1 cellular context compared by ENCODE assay signal in the genomic region with DNA sequence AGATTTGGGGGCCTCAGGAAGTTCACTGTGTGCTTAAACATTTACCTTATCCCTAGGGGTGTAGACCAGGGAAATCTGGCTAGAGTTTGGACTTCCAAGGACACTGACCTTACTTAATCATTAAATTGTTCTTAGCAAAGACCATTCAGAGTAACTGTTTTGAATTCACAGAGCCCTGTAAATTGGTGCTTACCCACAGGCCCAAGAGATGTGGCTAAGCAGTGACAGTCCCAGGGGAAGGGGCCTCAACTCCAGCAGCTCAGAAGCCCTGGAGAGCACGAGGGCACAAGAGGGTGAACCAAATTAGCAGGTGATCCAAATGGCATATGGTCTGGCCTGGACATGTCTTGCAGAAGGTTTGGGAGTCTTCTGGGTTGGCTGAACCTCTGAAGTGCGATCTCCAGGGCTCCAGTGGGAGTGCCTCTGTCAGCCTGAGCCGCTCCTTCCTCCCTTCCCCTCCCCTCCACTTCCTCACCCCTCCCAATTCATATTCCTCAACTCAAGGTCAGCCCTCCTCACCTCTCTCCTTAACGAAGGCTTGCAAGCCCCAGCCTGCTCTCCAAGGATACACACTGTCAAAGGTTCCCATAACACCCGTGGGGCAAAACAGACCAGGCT.
A peak's percentile ranks its signal among the peaks of the same experiment; 100 is the strongest.
TF ChIP-seq lines count a peak whose summit lies in the region.

No MANE protein-coding gene starts in this region.

TF ChIP-seq in HepG2, 621 proteins besides CTCF, POLR2A, EP300 and RAD21 (continued from another document and continues in another):
- no peak for TF ChIP-seq RERE (CRISPR knock-in tag; IDR thresholded peaks at IDR 0.05; ENCODE audit: low read depth)
- TF ChIP-seq SMAD3 (CRISPR knock-in tag; IDR thresholded peaks at IDR 0.05) = no peak
- TF ChIP-seq ZNF362 (CRISPR knock-in tag; IDR thresholded peaks at IDR 0.05; ENCODE audit: borderline replicate concordance) = 0 out of 2 replicates have a peak, but pooled peaks have one; percentile 25
- TF ChIP-seq GATA4 (IDR thresholded peaks at IDR 0.05; ENCODE audit: borderline replicate concordance, low read depth) = no peak
- TF ChIP-seq, protein P1, sequence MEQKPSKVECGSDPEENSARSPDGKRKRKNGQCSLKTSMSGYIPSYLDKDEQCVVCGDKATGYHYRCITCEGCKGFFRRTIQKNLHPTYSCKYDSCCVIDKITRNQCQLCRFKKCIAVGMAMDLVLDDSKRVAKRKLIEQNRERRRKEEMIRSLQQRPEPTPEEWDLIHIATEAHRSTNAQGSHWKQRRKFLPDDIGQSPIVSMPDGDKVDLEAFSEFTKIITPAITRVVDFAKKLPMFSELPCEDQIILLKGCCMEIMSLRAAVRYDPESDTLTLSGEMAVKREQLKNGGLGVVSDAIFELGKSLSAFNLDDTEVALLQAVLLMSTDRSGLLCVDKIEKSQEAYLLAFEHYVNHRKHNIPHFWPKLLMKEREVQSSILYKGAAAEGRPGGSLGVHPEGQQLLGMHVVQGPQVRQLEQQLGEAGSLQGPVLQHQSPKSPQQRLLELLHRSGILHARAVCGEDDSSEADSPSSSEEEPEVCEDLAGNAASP (CRISPR knock-in tag; IDR thresholded peaks at IDR 0.05; ENCODE audit: borderline replicate concordance) = peak; percentile 14; the same call in 1 of the 2 replicates
- TF ChIP-seq, protein P2, sequence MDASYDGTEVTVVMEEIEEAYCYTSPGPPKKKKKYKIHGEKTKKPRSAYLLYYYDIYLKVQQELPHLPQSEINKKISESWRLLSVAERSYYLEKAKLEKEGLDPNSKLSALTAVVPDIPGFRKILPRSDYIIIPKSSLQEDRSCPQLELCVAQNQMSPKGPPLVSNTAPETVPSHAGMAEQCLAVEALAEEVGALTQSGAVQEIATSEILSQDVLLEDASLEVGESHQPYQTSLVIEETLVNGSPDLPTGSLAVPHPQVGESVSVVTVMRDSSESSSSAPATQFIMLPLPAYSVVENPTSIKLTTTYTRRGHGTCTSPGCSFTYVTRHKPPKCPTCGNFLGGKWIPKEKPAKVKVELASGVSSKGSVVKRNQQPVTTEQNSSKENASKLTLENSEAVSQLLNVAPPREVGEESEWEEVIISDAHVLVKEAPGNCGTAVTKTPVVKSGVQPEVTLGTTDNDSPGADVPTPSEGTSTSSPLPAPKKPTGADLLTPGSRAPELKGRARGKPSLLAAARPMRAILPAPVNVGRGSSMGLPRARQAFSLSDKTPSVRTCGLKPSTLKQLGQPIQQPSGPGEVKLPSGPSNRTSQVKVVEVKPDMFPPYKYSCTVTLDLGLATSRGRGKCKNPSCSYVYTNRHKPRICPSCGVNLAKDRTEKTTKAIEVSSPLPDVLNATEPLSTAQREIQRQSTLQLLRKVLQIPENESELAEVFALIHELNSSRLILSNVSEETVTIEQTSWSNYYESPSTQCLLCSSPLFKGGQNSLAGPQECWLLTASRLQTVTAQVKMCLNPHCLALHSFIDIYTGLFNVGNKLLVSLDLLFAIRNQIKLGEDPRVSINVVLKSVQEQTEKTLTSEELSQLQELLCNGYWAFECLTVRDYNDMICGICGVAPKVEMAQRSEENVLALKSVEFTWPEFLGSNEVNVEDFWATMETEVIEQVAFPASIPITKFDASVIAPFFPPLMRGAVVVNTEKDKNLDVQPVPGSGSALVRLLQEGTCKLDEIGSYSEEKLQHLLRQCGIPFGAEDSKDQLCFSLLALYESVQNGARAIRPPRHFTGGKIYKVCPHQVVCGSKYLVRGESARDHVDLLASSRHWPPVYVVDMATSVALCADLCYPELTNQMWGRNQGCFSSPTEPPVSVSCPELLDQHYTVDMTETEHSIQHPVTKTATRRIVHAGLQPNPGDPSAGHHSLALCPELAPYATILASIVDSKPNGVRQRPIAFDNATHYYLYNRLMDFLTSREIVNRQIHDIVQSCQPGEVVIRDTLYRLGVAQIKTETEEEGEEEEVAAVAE (CRISPR knock-in tag; IDR thresholded peaks at IDR 0.05; ENCODE audit: borderline replicate concordance) = no peak
- no peak for TF ChIP-seq NFE2L2 (IDR thresholded peaks at IDR 0.05; ENCODE audit: low read length)
- no peak for TF ChIP-seq ZNF17 (CRISPR knock-in tag; IDR thresholded peaks at IDR 0.05)
- no peak for TF ChIP-seq FOSL1 (CRISPR knock-in tag; IDR thresholded peaks at IDR 0.05; ENCODE audit: borderline replicate concordance)
- TF ChIP-seq CHD4 (IDR thresholded peaks at IDR 0.05; ENCODE audit: borderline replicate concordance, low read length) = no peak
- TF ChIP-seq SIN3A (IDR thresholded peaks at IDR 0.05; ENCODE audit: borderline replicate concordance, low read depth, low read length) = no peak
- peak; percentile 20; the same call in 1 of the 2 replicates for TF ChIP-seq ZFY (CRISPR knock-in tag; IDR thresholded peaks at IDR 0.05)
- 0 out of 2 replicates have a peak, but pooled peaks have one; percentile 47 for TF ChIP-seq ZNF609 (CRISPR knock-in tag; IDR thresholded peaks at IDR 0.05; ENCODE audit: borderline replicate concordance)
- TF ChIP-seq CREB3 (CRISPR knock-in tag; IDR thresholded peaks at IDR 0.05) = no peak
- TF ChIP-seq ZNF530 (CRISPR knock-in tag; IDR thresholded peaks at IDR 0.05; ENCODE audit: low read depth) = no peak
- TF ChIP-seq, protein P3, sequence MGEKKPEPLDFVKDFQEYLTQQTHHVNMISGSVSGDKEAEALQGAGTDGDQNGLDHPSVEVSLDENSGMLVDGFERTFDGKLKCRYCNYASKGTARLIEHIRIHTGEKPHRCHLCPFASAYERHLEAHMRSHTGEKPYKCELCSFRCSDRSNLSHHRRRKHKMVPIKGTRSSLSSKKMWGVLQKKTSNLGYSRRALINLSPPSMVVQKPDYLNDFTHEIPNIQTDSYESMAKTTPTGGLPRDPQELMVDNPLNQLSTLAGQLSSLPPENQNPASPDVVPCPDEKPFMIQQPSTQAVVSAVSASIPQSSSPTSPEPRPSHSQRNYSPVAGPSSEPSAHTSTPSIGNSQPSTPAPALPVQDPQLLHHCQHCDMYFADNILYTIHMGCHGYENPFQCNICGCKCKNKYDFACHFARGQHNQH (CRISPR knock-in tag; IDR thresholded peaks at IDR 0.05) = no peak
- TF ChIP-seq, protein P4, sequence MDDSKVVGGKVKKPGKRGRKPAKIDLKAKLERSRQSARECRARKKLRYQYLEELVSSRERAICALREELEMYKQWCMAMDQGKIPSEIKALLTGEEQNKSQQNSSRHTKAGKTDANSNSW (CRISPR knock-in tag; IDR thresholded peaks at IDR 0.05; ENCODE audit: borderline replicate concordance) = no peak
- no peak for TF ChIP-seq SAFB2 (CRISPR knock-in tag; IDR thresholded peaks at IDR 0.05; ENCODE audit: borderline replicate concordance, low read depth)
- TF ChIP-seq ZNF691 (CRISPR knock-in tag; IDR thresholded peaks at IDR 0.05; ENCODE audit: borderline replicate concordance, low read depth) = no peak
- no peak for TF ChIP-seq MXD4 (CRISPR knock-in tag; IDR thresholded peaks at IDR 0.05)
- TF ChIP-seq ZNF234 (CRISPR knock-in tag; conservative IDR thresholded peaks at IDR 0.05) = no peak
- no peak for TF ChIP-seq ARID2 (CRISPR knock-in tag; IDR thresholded peaks at IDR 0.05; ENCODE audit: borderline replicate concordance)
- peak; percentile 70; the same call in 1 of the 2 replicates for TF ChIP-seq ZBTB7B (CRISPR knock-in tag; IDR thresholded peaks at IDR 0.05)
- TF ChIP-seq KAT8 (CRISPR knock-in tag; IDR thresholded peaks at IDR 0.05) = no peak
- TF ChIP-seq FOXO1 (CRISPR knock-in tag; IDR thresholded peaks at IDR 0.05) = no peak
- no peak for TF ChIP-seq IRF1 (CRISPR knock-in tag; IDR thresholded peaks at IDR 0.05; ENCODE audit: low read depth)
